8 cellular contexts compared by ENCODE assay signal in genomic region chr18:12377556-12378553, GRCh38. TPM values are rescaled to one million over a fixed set of nuclear protein-coding genes. Genes with fewer than 3 reads are reported as not detected.
DNase-seq lines count a peak whose midpoint lies in the region; ATAC-seq and TF ChIP-seq lines count a peak whose summit lies in the region.

No MANE protein-coding gene starts in this region.

- intact Hi-C loops in esophagus squamous epithelium (cut with DNase I) = no loop called here

- H3K27me3 ChIP-seq in RWPE2 (ENCODE audit: insufficient read depth, poor library complexity, severe bottlenecking) = no peaks in the 10 kb centered on the region
- H3K27me3 ChIP-seq in esophagus squamous epithelium = no peaks in the 10 kb centered on the region

- ATAC-seq in GM18868 (IDR thresholded peaks at IDR 0.05; ENCODE audit: unreplicated experiment) = peak; percentile 65
- ATAC-seq in HG03103 (IDR thresholded peaks at IDR 0.05; ENCODE audit: low read depth, unreplicated experiment) = peak; percentile 45
- ATAC-seq in RWPE2 (ENCODE audit: low read depth) = peak; percentile 74

- H3K27ac ChIP-seq in RWPE2 (ENCODE audit: poor library complexity, severe bottlenecking) (peak overlapping the region; percentile 81), esophagus squamous epithelium (peak overlapping the region; percentile 93 to 100 (median 97))

- H3K9me3 ChIP-seq in RWPE2 (ENCODE audit: severe bottlenecking) (no peaks in the 10 kb centered on the region), esophagus squamous epithelium (no peaks in the 10 kb centered on the region)

- H3K4me3 ChIP-seq in AG10803 (ENCODE audit: low read length) (peak overlapping the region; percentile 80), RWPE2 (ENCODE audit: severe bottlenecking) (peak overlapping the region; percentile 58), esophagus squamous epithelium (peak overlapping the region; percentile 62 to 98 (median 80))

- TF ChIP-seq CTCF in AG10803 (conservative IDR thresholded peaks at IDR 0.05; ENCODE audit: low read length) (peak; percentile 31), RWPE2 (IDR thresholded peaks at IDR 0.05; ENCODE audit: poor library complexity, severe bottlenecking) (no peak), esophagus squamous epithelium (IDR thresholded peaks at IDR 0.05) (peak in 3 of 6 experiments; percentile 9 to 44 (median 20))

- H3K4me1 ChIP-seq in RWPE2 (ENCODE audit: insufficient read depth, poor library complexity, severe bottlenecking) = peaks cover 5% of the 10 kb centered on the region
- H3K4me1 ChIP-seq in esophagus squamous epithelium = peaks cover 13 to 44% (median 24%) of the 10 kb centered on the region in 3 donors

- WGBS in esophagus squamous epithelium, 2 donors = 12 to 19% methylated on average over 24 to 33 of the region's 35 CpGs

- TF ChIP-seq POLR2A in esophagus squamous epithelium (IDR thresholded peaks at IDR 0.05) = peak in 3 of 4 donors; percentile 29 to 54 (median 48)

- H3K36me3 ChIP-seq in RWPE2 (ENCODE audit: low read depth) (peaks cover 9% of the 10 kb centered on the region; the same call in 1 of the 2 replicates), esophagus squamous epithelium (no peaks in the 10 kb centered on the region)

- DNase-seq in AG10803 (ENCODE audit: low read depth) (no peak), RWPE2 (ENCODE audit: low spot score) (no peak), esophagus squamous epithelium (lab: John Stamatoyannopoulos, UW) (no peak), retina (peak; percentile 94), NAMALWA (ENCODE audit: low spot score) (no peak), GM19238 (ENCODE audit: insufficient read length, low spot score) (no peak)

RNA-seq across cellular contexts. Expression of gene AFG3L2, which starts 0.8 kb away (rescaled TPM):
- total RNA-seq in esophagus squamous epithelium = 10 to 100 TPM; 41.5 to 62.9 (median 58.1) TPM

RNA-seq across cellular contexts. Expression of gene PRELID3A, which starts 29.9 kb away (rescaled TPM):
- 1 to 10 TPM in 2 of 4 donors, under 1 TPM in 2; 0.31 to 1.9 (median 1.2) TPM for total RNA-seq in esophagus squamous epithelium
